Comparison of ENCODE assay signal across 2 cellular contexts in the genomic region with DNA sequence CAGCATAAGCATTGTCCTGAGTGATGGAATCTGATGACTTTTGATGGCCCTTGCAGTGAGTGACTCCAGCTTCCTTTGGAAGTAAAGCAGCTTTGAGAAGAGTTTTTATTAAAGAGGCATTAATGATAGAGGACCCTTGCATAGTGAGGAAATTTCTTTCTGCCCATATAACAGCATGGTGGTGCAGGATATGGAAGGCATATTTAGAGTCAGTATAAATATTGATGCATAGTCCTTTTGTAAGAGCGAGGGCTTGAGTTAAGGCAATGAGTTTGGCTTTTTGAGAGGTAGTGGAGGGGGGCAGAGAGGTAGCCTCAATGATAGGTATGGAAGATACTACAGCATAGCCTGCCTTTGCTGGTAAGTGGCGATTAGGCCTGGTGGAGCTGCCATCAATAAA.
DNase-seq lines count a peak whose midpoint lies in the region; TF ChIP-seq lines count a peak whose summit lies in the region.
"Not testable (repeated sequence)": the region's sequence is repeated elsewhere in the genome, so short reads cannot be mapped to it uniquely, and the experiment has no call there.

No MANE protein-coding gene starts in this region.

- peaks cover 28% of the 10 kb centered on the region for H3K36me3 Mint-ChIP-seq in endodermal cell (ENCODE audit: low read depth)

- not testable (repeated sequence) for H3K27me3 Mint-ChIP-seq in endodermal cell (ENCODE audit: insufficient read depth)

- H3K4me1 Mint-ChIP-seq in endodermal cell = peaks cover 15% of the 10 kb centered on the region

- not testable (repeated sequence) for H3K27ac Mint-ChIP-seq in endodermal cell

- WGBS in endodermal cell (ENCODE audit: insufficient coverage in 1 of 2, insufficient read length in 1 of 2), 2 experiments = 93 to 100% methylated on average over 1 to 2 of the region's 2 CpGs

- H3K9me3 ChIP-seq in HEK293 (ENCODE audit: control insufficient read depth, insufficient read depth, low read depth, low read length) = not testable (repeated sequence)
- peaks cover 57% of the 10 kb centered on the region for H3K9me3 ChIP-seq in endodermal cell (ENCODE audit: control insufficient read depth, low read length)

- POLR2A ChIA-PET in HEK293 (lab: Yijun Ruan, JAX) = not testable (repeated sequence)

- peaks cover 21% of the 10 kb centered on the region for H3K9me3 Mint-ChIP-seq in endodermal cell

- not testable (repeated sequence) for H3K4me3 Mint-ChIP-seq in endodermal cell

- not testable (repeated sequence) for TF ChIP-seq CTCF in HEK293 (tag by site-specific recombination; IDR thresholded peaks at IDR 0.05); endodermal cell (conservative IDR thresholded peaks at IDR 0.05)

- CTCF ChIA-PET in HEK293 (lab: Yijun Ruan, JAX) = interaction anchor here (5.6 kb wide), 1 partner anchor 10 kb away, joined by 57 read pairs; no protein-coding TSS in a partner anchor

- not testable (repeated sequence) for H3K4me1 ChIP-seq in HEK293 (ENCODE audit: control insufficient read depth, insufficient read depth, low read length); endodermal cell (ENCODE audit: control insufficient read depth, insufficient read depth, low read length)

- not testable (repeated sequence) for H3K27me3 ChIP-seq in endodermal cell (ENCODE audit: control insufficient read depth, insufficient read depth, low read length, poor library complexity, severe bottlenecking)

- DNase-seq in endodermal cell = not testable (repeated sequence)

- H3K36me3 ChIP-seq in HEK293 (ENCODE audit: control insufficient read depth in 2 of 2, insufficient read depth in 1 of 2, low read length in 2 of 2); endodermal cell (ENCODE audit: control insufficient read depth, insufficient read depth, low read length): not testable (repeated sequence)

- not testable (repeated sequence) for H3K27ac ChIP-seq in HEK293 (ENCODE audit: extremely low read depth, low read depth, low read length); endodermal cell (ENCODE audit: low read depth, low read length)

- H3K4me3 ChIP-seq in HEK293 (ENCODE audit: low read depth, low read length) = not testable (repeated sequence)
- peak overlapping the region; percentile 50 for H3K4me3 ChIP-seq in endodermal cell (ENCODE audit: low read length)

- H3K9ac ChIP-seq in endodermal cell (ENCODE audit: extremely low read depth, low read length, poor library complexity, severe bottlenecking) = not testable (repeated sequence)

TF ChIP-seq in HEK293, 187 proteins besides CTCF, POLR2A, EP300 and RAD21:
- peak; percentile 98 for TF ChIP-seq ZNF600 (tag by site-specific recombination; IDR thresholded peaks at IDR 0.05)
